Comparison of ENCODE assay signal across 9 cellular contexts in the genomic region with DNA sequence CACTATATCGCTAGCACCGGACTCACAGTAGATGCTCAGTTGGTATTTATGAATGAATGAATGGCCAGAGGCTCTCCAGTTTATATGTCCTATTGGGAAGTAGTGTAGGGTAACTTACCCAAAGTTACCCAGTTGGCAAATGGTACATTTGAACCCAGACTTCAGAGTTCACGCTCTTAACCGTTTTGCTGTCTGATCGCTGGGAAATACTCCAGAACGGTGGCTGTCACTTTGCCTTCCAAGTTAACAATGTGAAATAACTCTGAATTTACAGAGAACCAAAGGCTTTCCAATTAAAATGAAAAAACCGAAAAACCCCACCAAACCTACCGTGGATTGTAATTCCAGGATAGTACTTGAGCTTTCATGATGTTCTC. TPM values are rescaled to one million over a fixed set of nuclear protein-coding genes. Genes with fewer than 3 reads are reported as not detected.
DNase-seq lines count a peak whose midpoint lies in the region; ATAC-seq and TF ChIP-seq lines count a peak whose summit lies in the region.
"Had no signal": no experiment of that assay in that cellular context is flagged by ENCODE, and none has a peak within 500 bp of the region (broad histone marks: within the 10 kb centered on the region; RNA-seq: fewer than 3 reads in every experiment).

No MANE protein-coding gene starts in this region.

- no peaks in the 10 kb centered on the region for H3K27me3 Mint-ChIP-seq in activated T-cell treated with anti-CD3 and anti-CD28 coated beads, Interleukin-2, amount 50 U/mL, for 4 hours (ENCODE audit: low read depth)
- no peaks in the 10 kb centered on the region for H3K27me3 Mint-ChIP-seq in T-cell
- peaks cover 0 to 4% of the 10 kb centered on the region in 2 donors for H3K27me3 Mint-ChIP-seq in stimulated activated naive B cell treated with anti-CD40 and anti-IgM and Interleukin-4, amounts not matched to agents 10 μg/mL and 1 μg/mL and 100 μg/mL, for 72 hours

- H3K27ac Mint-ChIP-seq in T-cell: peak overlapping the region; percentile 89 to 93
- H3K27ac Mint-ChIP-seq in stimulated activated naive B cell treated with anti-CD40 and anti-IgM and Interleukin-4, amounts not matched to agents 10 μg/mL and 1 μg/mL and 100 μg/mL, for 72 hours: peak overlapping the region; percentile 96

- H3K4me1 Mint-ChIP-seq in activated T-cell treated with anti-CD3 and anti-CD28 coated beads, Interleukin-2, amount 50 U/mL, for 4 hours (ENCODE audit: low read depth): peaks cover 54% of the 10 kb centered on the region
- peaks cover 58 to 70% (median 59%) of the 10 kb centered on the region in 3 donors for H3K4me1 Mint-ChIP-seq in T-cell
- H3K4me1 Mint-ChIP-seq in stimulated activated naive B cell treated with anti-CD40 and anti-IgM and Interleukin-4, amounts not matched to agents 10 μg/mL and 1 μg/mL and 100 μg/mL, for 72 hours: peaks cover 30 to 51% of the 10 kb centered on the region in 2 donors

- POLR2A ChIA-PET in T-cell (lab: Charles Lee): interaction anchor here (0.6 to 0.7 kb wide), 4 partner anchors 16 to 732 kb away, joined by 3 to 6 read pairs (median 4); no protein-coding TSS in a partner anchor
- POLR2A ChIA-PET in RWPE1 (lab: Yijun Ruan, JAX; ENCODE audit: low non-redundant PET): interaction anchor here (0.7 kb wide), 1 partner anchor 76 kb away, joined by 4 read pairs; no protein-coding TSS in a partner anchor

- CTCF ChIA-PET in T-cell (lab: Charles Lee): interaction anchor here in 1 of 2 donors (0.7 kb wide), 1 partner anchor 1058 kb away, joined by 3 read pairs; no protein-coding TSS in a partner anchor
- CTCF ChIA-PET in RWPE1 (lab: Yijun Ruan, JAX): no interaction called here

- H3K4me3 ChIP-seq in fibroblast of villous mesenchyme (ENCODE audit: low read depth, low read length): peak overlapping the region; percentile 95

- no peaks in the 10 kb centered on the region for H3K9me3 Mint-ChIP-seq in activated T-cell treated with anti-CD3 and anti-CD28 coated beads, Interleukin-2, amount 50 U/mL, for 4 hours
- no peaks in the 10 kb centered on the region for H3K9me3 Mint-ChIP-seq in T-cell
- H3K9me3 Mint-ChIP-seq in stimulated activated naive B cell treated with anti-CD40 and anti-IgM and Interleukin-4, amounts not matched to agents 10 μg/mL and 1 μg/mL and 100 μg/mL, for 72 hours: no peaks in the 10 kb centered on the region

- peaks cover 23% of the 10 kb centered on the region for H3K36me3 Mint-ChIP-seq in activated T-cell treated with anti-CD3 and anti-CD28 coated beads, Interleukin-2, amount 50 U/mL, for 4 hours (ENCODE audit: insufficient read depth)
- peaks cover 23% of the 10 kb centered on the region for H3K36me3 Mint-ChIP-seq in T-cell
- peaks cover 32 to 38% of the 10 kb centered on the region in 2 donors for H3K36me3 Mint-ChIP-seq in stimulated activated naive B cell treated with anti-CD40 and anti-IgM and Interleukin-4, amounts not matched to agents 10 μg/mL and 1 μg/mL and 100 μg/mL, for 72 hours

- peak overlapping the region; percentile 96 for H3K4me3 Mint-ChIP-seq in activated T-cell treated with anti-CD3 and anti-CD28 coated beads, Interleukin-2, amount 50 U/mL, for 4 hours
- peak overlapping the region; percentile 82 to 94 (median 91) for H3K4me3 Mint-ChIP-seq in T-cell
- peak overlapping the region; percentile 93 to 96 for H3K4me3 Mint-ChIP-seq in stimulated activated naive B cell treated with anti-CD40 and anti-IgM and Interleukin-4, amounts not matched to agents 10 μg/mL and 1 μg/mL and 100 μg/mL, for 72 hours

- TF ChIP-seq CTCF in fibroblast of villous mesenchyme (IDR thresholded peaks at IDR 0.05; ENCODE audit: insufficient read depth, low read depth, low read length) (no peak), RWPE1 (conservative IDR thresholded peaks at IDR 0.05; ENCODE audit: low read depth) (no peak)

- no peak for DNase-seq in activated T-cell treated with anti-CD3 and anti-CD28 coated beads, Interleukin-2, amount 50 U/mL, for 4 hours
- no peak for DNase-seq in activated T-cell treated with anti-CD3 and anti-CD28 coated beads, Interleukin-2, amount 50 U/mL, for 1 hour
- no peak for DNase-seq in T-cell
- DNase-seq in fibroblast of villous mesenchyme (ENCODE audit: low read depth): no peak
- DNase-seq in stimulated activated naive B cell treated with anti-CD40 and anti-IgM and Interleukin-4, amounts not matched to agents 10 μg/mL and 1 μg/mL and 100 μg/mL, for 72 hours: no peak
- no peak for DNase-seq in RWPE1 (ENCODE audit: low spot score)
- DNase-seq: left lung had no signal

- H3K27ac ChIP-seq in RWPE1: no peak overlapping the region

- ATAC-seq in activated T-cell treated with anti-CD3 and anti-CD28 coated beads, Interleukin-2, amount 50 U/mL, for 4 hours: no peak
- ATAC-seq in T-cell (replicated peaks in 1 of 4): no peak
- no peak for ATAC-seq in stimulated activated naive B cell treated with anti-CD40 and anti-IgM and Interleukin-4, amounts not matched to agents 10 μg/mL and 1 μg/mL and 100 μg/mL, for 72 hours (replicated peaks)
- ATAC-seq in HG03460 (IDR thresholded peaks at IDR 0.05; ENCODE audit: unreplicated experiment): no peak
- no peak for ATAC-seq in GM19463 (IDR thresholded peaks at IDR 0.05; ENCODE audit: unreplicated experiment)
- ATAC-seq: left lung had no signal

RNA-seq across cellular contexts. Expression of a gene that starts 1.6 kb away (rescaled TPM):
- 10 to 100 TPM; 34.8 to 39.1 (median 35.9) TPM for total RNA-seq in activated T-cell treated with anti-CD3 and anti-CD28 coated beads, Interleukin-2, amount 50 U/mL, for 4 hours
- total RNA-seq in T-cell (10 to 100 TPM; 26.4 to 35.0 (median 30.8) TPM), fibroblast of villous mesenchyme (12.2 and 15.1 TPM in 2 replicates)
